ENCODE assay signal across 1 cellular context in the genomic region with DNA sequence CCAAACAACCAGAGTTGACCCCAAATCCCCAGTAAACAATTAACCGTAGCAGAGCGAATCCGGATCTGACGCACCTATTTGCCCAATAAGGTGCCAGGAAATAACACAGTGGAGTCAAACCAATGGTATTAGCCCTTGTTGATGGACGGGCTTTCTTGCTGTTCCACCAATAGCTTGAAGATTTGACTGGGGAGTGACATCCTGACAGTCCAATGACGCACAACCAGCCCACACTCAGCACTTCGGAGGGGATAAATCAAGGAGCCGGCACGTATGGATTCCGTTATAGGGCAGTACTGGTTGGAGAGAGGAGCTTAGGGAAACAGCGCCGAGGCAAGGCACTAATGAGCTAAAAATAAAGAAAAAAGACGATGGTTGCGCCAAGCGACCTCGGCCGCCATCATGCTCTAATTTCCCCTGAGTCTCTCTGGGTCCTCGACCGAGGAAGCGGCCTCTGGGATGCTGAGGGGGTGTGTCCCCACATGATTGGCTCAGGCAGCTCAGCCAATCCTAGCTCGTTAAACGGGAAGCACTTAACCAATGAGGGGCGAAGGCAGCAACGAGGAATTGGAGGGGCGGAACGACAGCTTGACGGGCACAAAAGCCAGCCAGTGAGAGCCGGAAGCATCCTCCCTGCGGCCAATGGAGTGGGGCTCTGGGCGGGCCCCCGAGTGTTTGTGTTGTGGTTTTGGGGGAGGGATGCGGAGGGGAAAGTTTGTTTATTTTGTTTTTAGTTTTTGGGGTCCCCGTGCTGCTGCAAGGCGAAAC.
TF ChIP-seq lines count a peak whose summit lies in the region.

No MANE protein-coding gene starts in this region.

TF ChIP-seq in K562, 482 proteins besides CTCF, POLR2A, EP300 and RAD21 (continued from another document and continues in another):
- TF ChIP-seq, protein P1, sequence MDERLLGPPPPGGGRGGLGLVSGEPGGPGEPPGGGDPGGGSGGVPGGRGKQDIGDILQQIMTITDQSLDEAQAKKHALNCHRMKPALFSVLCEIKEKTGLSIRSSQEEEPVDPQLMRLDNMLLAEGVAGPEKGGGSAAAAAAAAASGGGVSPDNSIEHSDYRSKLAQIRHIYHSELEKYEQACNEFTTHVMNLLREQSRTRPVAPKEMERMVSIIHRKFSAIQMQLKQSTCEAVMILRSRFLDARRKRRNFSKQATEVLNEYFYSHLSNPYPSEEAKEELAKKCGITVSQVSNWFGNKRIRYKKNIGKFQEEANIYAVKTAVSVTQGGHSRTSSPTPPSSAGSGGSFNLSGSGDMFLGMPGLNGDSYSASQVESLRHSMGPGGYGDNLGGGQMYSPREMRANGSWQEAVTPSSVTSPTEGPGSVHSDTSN (CRISPR knock-in tag; IDR thresholded peaks at IDR 0.05; ENCODE audit: low read depth) = peak; percentile 93
- TF ChIP-seq, protein P1 (tag; conservative IDR thresholded peaks at IDR 0.05; ENCODE audit: low read depth) = peak; percentile 98
- no peak for TF ChIP-seq WHSC1 (IDR thresholded peaks at IDR 0.05; ENCODE audit: low read length)
- TF ChIP-seq, protein P2, sequence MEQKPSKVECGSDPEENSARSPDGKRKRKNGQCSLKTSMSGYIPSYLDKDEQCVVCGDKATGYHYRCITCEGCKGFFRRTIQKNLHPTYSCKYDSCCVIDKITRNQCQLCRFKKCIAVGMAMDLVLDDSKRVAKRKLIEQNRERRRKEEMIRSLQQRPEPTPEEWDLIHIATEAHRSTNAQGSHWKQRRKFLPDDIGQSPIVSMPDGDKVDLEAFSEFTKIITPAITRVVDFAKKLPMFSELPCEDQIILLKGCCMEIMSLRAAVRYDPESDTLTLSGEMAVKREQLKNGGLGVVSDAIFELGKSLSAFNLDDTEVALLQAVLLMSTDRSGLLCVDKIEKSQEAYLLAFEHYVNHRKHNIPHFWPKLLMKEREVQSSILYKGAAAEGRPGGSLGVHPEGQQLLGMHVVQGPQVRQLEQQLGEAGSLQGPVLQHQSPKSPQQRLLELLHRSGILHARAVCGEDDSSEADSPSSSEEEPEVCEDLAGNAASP (IDR thresholded peaks at IDR 0.05) = no peak
- TF ChIP-seq LARP7 (IDR thresholded peaks at IDR 0.05) = no peak
- TF ChIP-seq GATA2 (CRISPR knock-in tag; IDR thresholded peaks at IDR 0.05) = no peak
- TF ChIP-seq FOXK2 (conservative IDR thresholded peaks at IDR 0.05 in 1 of 2, IDR thresholded peaks at IDR 0.05 in 1 of 2; ENCODE audit: low read depth in 2 of 2) = peak; percentile 77 to 86
- TF ChIP-seq, protein P3, sequence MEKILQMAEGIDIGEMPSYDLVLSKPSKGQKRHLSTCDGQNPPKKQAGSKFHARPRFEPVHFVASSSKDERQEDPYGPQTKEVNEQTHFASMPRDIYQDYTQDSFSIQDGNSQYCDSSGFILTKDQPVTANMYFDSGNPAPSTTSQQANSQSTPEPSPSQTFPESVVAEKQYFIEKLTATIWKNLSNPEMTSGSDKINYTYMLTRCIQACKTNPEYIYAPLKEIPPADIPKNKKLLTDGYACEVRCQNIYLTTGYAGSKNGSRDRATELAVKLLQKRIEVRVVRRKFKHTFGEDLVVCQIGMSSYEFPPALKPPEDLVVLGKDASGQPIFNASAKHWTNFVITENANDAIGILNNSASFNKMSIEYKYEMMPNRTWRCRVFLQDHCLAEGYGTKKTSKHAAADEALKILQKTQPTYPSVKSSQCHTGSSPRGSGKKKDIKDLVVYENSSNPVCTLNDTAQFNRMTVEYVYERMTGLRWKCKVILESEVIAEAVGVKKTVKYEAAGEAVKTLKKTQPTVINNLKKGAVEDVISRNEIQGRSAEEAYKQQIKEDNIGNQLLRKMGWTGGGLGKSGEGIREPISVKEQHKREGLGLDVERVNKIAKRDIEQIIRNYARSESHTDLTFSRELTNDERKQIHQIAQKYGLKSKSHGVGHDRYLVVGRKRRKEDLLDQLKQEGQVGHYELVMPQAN (IDR thresholded peaks at IDR 0.05; ENCODE audit: borderline replicate concordance) = 0 out of 2 replicates have a peak, but pooled peaks have one; percentile 37
- TF ChIP-seq, protein P4, sequence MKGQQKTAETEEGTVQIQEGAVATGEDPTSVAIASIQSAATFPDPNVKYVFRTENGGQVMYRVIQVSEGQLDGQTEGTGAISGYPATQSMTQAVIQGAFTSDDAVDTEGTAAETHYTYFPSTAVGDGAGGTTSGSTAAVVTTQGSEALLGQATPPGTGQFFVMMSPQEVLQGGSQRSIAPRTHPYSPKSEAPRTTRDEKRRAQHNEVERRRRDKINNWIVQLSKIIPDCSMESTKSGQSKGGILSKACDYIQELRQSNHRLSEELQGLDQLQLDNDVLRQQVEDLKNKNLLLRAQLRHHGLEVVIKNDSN (CRISPR knock-in tag; IDR thresholded peaks at IDR 0.05) = 0 out of 2 replicates have a peak, but pooled peaks have one; percentile 31
- TF ChIP-seq CREB1 (IDR thresholded peaks at IDR 0.05) = peak; percentile 41
- peak; percentile 67; the same call in 1 of the 2 replicates for TF ChIP-seq CREB1 (CRISPR knock-in tag; IDR thresholded peaks at IDR 0.05)
- TF ChIP-seq KHSRP (IDR thresholded peaks at IDR 0.05) = no peak
- 0 out of 2 replicates have a peak, but pooled peaks have one; percentile 7 for TF ChIP-seq SPI1 (IDR thresholded peaks at IDR 0.05; ENCODE audit: borderline replicate concordance, low read depth, low read length)
- TF ChIP-seq RBM25 (IDR thresholded peaks at IDR 0.05; ENCODE audit: low read depth, low read length, severe bottlenecking) = peak; percentile 90
- peak; percentile 90 for TF ChIP-seq TBP (optimal IDR thresholded peaks at IDR 0.05; ENCODE audit: low read depth, low read length)
- TF ChIP-seq ZNF41 (CRISPR knock-in tag; conservative IDR thresholded peaks at IDR 0.05) = no peak
- TF ChIP-seq NFIC (IDR thresholded peaks at IDR 0.05) = no peak
- TF ChIP-seq, protein P5, sequence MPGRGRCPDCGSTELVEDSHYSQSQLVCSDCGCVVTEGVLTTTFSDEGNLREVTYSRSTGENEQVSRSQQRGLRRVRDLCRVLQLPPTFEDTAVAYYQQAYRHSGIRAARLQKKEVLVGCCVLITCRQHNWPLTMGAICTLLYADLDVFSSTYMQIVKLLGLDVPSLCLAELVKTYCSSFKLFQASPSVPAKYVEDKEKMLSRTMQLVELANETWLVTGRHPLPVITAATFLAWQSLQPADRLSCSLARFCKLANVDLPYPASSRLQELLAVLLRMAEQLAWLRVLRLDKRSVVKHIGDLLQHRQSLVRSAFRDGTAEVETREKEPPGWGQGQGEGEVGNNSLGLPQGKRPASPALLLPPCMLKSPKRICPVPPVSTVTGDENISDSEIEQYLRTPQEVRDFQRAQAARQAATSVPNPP (IDR thresholded peaks at IDR 0.05; ENCODE audit: borderline replicate concordance, insufficient read depth, insufficient read length) = no peak
- TF ChIP-seq, protein P6, sequence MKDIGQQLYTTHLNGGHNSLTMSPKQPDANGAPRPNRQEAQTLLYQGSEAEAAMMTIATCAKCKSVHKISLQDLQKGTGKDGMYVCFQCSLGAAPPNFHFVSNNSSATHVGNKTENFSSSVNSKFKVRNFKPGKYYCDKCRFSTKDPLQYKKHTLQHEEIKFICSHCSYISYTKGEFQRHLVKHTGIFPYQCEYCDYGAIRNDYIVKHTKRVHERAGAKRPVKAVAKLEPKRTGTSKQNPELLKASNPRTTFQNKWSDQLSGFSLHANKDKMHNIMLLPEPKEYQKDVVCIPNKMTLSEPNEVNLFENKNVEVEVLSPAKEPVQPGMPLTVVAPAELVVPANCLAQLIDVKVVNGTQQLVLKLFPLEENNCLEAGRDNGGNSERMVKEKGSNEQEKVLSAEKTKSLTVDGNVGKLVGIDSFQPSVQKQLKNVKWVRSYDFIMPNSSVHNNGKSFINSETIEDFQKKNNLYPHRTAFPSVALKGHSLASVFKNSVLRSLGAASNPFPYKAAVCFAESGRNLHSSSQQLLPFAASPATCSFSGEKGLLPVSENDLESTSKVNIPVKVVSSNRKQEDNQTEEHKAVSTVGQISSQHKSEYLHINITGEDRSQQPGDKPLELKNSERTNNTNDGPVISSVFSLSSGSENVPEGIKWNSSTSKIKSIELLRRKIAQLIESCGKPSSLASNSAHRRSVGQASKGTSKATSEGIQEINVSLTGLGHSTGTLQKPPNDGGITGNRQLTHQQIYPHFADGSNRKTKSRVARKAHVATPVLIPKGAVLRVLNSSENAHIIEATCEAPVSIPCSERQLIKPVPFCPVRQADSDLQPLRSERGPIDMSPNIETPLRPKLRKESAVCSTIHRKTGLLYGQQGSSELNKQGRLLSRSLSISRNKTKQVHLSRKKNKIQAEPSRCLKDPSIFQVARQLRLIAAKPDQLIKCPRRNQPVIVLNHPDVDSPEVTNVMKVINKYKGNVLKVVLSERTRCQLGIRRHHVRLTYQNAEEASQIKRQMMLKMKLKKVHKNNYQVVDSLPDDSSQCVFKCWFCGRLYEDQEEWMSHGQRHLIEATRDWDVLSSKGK (CRISPR knock-in tag; IDR thresholded peaks at IDR 0.05) = no peak
- TF ChIP-seq, protein P7, sequence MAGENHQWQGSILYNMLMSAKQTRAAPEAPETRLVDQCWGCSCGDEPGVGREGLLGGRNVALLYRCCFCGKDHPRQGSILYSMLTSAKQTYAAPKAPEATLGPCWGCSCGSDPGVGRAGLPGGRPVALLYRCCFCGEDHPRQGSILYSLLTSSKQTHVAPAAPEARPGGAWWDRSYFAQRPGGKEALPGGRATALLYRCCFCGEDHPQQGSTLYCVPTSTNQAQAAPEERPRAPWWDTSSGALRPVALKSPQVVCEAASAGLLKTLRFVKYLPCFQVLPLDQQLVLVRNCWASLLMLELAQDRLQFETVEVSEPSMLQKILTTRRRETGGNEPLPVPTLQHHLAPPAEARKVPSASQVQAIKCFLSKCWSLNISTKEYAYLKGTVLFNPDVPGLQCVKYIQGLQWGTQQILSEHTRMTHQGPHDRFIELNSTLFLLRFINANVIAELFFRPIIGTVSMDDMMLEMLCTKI (IDR thresholded peaks at IDR 0.05; ENCODE audit: partially characterized antibody) = no peak
- TF ChIP-seq NR2C2 (CRISPR knock-in tag; IDR thresholded peaks at IDR 0.05) = no peak
- TF ChIP-seq NR2C2 (tag; IDR thresholded peaks at IDR 0.05) = peak; percentile 80
- TF ChIP-seq OTX1 (CRISPR knock-in tag; IDR thresholded peaks at IDR 0.05) = no peak
- no peak for TF ChIP-seq MTA2 (IDR thresholded peaks at IDR 0.05; ENCODE audit: low read depth)
- TF ChIP-seq SNIP1 (IDR thresholded peaks at IDR 0.05; ENCODE audit: low read depth) = no peak
- TF ChIP-seq GTF2E2 (tag; IDR thresholded peaks at IDR 0.05) = peak; percentile 69; the same call in 1 of the 2 replicates
- no peak for TF ChIP-seq HOXB6 (CRISPR knock-in tag; IDR thresholded peaks at IDR 0.05; ENCODE audit: borderline replicate concordance)
- TF ChIP-seq, protein P8, sequence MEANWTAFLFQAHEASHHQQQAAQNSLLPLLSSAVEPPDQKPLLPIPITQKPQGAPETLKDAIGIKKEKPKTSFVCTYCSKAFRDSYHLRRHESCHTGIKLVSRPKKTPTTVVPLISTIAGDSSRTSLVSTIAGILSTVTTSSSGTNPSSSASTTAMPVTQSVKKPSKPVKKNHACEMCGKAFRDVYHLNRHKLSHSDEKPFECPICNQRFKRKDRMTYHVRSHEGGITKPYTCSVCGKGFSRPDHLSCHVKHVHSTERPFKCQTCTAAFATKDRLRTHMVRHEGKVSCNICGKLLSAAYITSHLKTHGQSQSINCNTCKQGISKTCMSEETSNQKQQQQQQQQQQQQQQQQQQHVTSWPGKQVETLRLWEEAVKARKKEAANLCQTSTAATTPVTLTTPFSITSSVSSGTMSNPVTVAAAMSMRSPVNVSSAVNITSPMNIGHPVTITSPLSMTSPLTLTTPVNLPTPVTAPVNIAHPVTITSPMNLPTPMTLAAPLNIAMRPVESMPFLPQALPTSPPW (CRISPR knock-in tag; IDR thresholded peaks at IDR 0.05) = no peak; the same call in 1 of the 2 replicates
- no peak for TF ChIP-seq ADNP (tag; IDR thresholded peaks at IDR 0.05)
- TF ChIP-seq, protein P9, sequence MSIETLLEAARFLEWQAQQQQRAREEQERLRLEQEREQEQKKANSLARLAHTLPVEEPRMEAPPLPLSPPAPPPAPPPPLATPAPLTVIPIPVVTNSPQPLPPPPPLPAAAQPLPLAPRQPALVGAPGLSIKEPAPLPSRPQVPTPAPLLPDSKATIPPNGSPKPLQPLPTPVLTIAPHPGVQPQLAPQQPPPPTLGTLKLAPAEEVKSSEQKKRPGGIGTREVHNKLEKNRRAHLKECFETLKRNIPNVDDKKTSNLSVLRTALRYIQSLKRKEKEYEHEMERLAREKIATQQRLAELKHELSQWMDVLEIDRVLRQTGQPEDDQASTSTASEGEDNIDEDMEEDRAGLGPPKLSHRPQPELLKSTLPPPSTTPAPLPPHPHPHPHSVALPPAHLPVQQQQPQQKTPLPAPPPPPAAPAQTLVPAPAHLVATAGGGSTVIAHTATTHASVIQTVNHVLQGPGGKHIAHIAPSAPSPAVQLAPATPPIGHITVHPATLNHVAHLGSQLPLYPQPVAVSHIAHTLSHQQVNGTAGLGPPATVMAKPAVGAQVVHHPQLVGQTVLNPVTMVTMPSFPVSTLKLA (conservative IDR thresholded peaks at IDR 0.05) = peak in 1 of 2 experiments; percentile 84
- no peak for TF ChIP-seq NCOA2 (IDR thresholded peaks at IDR 0.05; ENCODE audit: partially characterized antibody in 2 of 2)
- TF ChIP-seq, protein P10, sequence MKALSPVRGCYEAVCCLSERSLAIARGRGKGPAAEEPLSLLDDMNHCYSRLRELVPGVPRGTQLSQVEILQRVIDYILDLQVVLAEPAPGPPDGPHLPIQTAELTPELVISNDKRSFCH (CRISPR knock-in tag; IDR thresholded peaks at IDR 0.05) = no peak
- TF ChIP-seq, protein P10 (tag; IDR thresholded peaks at IDR 0.05) = no peak
- TF ChIP-seq ZNF146 (CRISPR knock-in tag; IDR thresholded peaks at IDR 0.05; ENCODE audit: unreplicated experiment) = no peak
- TF ChIP-seq, protein P11, sequence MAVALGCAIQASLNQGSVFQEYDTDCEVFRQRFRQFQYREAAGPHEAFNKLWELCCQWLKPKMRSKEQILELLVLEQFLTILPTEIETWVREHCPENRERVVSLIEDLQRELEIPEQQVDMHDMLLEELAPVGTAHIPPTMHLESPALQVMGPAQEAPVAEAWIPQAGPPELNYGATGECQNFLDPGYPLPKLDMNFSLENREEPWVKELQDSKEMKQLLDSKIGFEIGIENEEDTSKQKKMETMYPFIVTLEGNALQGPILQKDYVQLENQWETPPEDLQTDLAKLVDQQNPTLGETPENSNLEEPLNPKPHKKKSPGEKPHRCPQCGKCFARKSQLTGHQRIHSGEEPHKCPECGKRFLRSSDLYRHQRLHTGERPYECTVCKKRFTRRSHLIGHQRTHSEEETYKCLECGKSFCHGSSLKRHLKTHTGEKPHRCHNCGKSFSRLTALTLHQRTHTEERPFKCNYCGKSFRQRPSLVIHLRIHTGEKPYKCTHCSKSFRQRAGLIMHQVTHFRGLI (CRISPR knock-in tag; IDR thresholded peaks at IDR 0.05) = no peak
- TF ChIP-seq KLF6 (CRISPR knock-in tag; IDR thresholded peaks at IDR 0.05; ENCODE audit: borderline replicate concordance) = no peak
- no peak for TF ChIP-seq CBFA2T2 (conservative IDR thresholded peaks at IDR 0.05)
- TF ChIP-seq NCOA4 (IDR thresholded peaks at IDR 0.05; ENCODE audit: partially characterized antibody) = no peak
- no peak for TF ChIP-seq ZSCAN29 (IDR thresholded peaks at IDR 0.05)
- no peak for TF ChIP-seq CBX5 (IDR thresholded peaks at IDR 0.05; ENCODE audit: borderline replicate concordance, low read depth)
- TF ChIP-seq TCF3 (CRISPR knock-in tag; IDR thresholded peaks at IDR 0.05) = no peak
